Comparison of ENCODE assay signal across 8 cellular contexts in the genomic region with DNA sequence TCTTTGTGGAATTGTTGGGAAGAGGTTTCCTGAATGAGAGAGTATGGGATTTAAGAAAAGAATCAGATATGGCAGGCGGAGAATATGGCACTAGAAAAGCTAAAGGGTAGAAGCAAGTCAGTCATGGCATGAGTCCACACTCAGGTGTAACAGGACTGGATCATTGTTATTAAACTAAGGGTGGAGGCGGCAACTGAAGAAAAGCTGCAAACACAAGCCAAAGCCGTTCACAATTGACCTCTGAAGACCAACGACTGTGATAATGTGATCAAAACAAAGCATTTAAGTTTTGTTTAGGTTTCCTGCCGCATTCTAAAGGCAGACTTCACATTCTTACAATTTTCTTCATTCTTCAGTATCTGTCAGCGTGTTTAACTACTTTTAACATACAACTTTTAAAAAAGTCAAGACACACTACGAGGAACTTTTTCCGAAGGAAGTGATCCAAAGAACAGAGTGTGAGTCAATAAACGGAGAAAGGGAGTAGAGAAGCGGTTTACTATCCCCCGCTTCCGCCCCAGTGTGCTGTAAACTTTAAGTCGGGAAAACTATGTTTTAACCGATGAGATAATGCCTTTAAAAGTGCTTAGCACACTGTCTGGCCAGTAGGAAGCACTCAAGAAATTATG. TPM values are rescaled to one million over a fixed set of nuclear protein-coding genes. Genes with fewer than 3 reads are reported as not detected.
DNase-seq lines count a peak whose midpoint lies in the region; ATAC-seq, FAIRE-seq and TF ChIP-seq lines count a peak whose summit lies in the region.

No MANE protein-coding gene starts in this region.

- no peak for TF ChIP-seq RAD21 in HepG2 (CRISPR knock-in tag; IDR thresholded peaks at IDR 0.05)

- H3K27me3 ChIP-seq in HepG2 (ENCODE audit: control insufficient read depth in 1 of 2, insufficient read depth in 2 of 2, low read length in 2 of 2) (no peaks in the 10 kb centered on the region; a peak in 1 of 5 replicates), stomach (no peaks in the 10 kb centered on the region)

- BruUV-seq in HepG2 (replicated peaks; lab: Mats Ljungman, UMichigan), result no TSS peak

- FAIRE-seq in HepG2 (lab: Jason Lieb, UNC), result no peak

- H3K4me1 Mint-ChIP-seq in HFFc6 (ENCODE audit: low read depth) (peaks cover 76% of the 10 kb centered on the region), chondrocyte (ENCODE audit: low read depth) (peaks cover 57% of the 10 kb centered on the region)

- no peak for TF ChIP-seq POLR2A in HepG2 (IDR thresholded peaks at IDR 0.05; ENCODE audit: insufficient read depth in 1 of 2, low read depth in 2 of 2, low read length in 2 of 2)
- TF ChIP-seq POLR2A in stomach (IDR thresholded peaks at IDR 0.05), result no peak

- H3K27me3 Mint-ChIP-seq in HFFc6 (ENCODE audit: insufficient read depth) (peaks cover 4% of the 10 kb centered on the region; the same call in 1 of the 2 replicates), chondrocyte (ENCODE audit: low read depth) (no peaks in the 10 kb centered on the region)

- intact Hi-C loops in HepG2 (cut with micrococcal nuclease; ENCODE audit: unreplicated experiment) (loop anchor here (10.0 kb wide), 2 partner anchors 306 to 444 kb away; a partner anchor contains a TSS), stomach (cut with DNase I; ENCODE audit: low total_unique reads) (no loop called here)

- CTCF ChIA-PET in RWPE1 (lab: Yijun Ruan, JAX), result no interaction called here
- CTCF ChIA-PET in HepG2 (lab: Yijun Ruan, JAX; ENCODE audit: low intra/inter-chr PET ratio, low total read pairs), result no interaction called here

- H3K4me3 Mint-ChIP-seq in HFFc6 (peak overlapping the region; percentile 86), chondrocyte (ENCODE audit: unreplicated experiment) (peak overlapping the region; percentile 95)

- H3K4me1 ChIP-seq in HepG2 (ENCODE audit: insufficient read depth, low read length) (peaks cover 49% of the 10 kb centered on the region), stomach (peaks cover 22 to 47% (median 41%) of the 10 kb centered on the region in 4 donors)

- POLR2A ChIA-PET in RWPE1 (lab: Yijun Ruan, JAX; ENCODE audit: low non-redundant PET), result interaction anchor here (0.6 kb wide), 1 partner anchor 147 kb away, joined by 4 read pairs; no protein-coding TSS in a partner anchor
- POLR2A ChIA-PET in HepG2 (lab: Yijun Ruan, JAX), result interaction anchor here (1.0 kb wide), 2 partner anchors 12 to 46 kb away, joined by 3 to 4 read pairs; no protein-coding TSS in a partner anchor

- WGBS in HepG2 (ENCODE audit: low lambda C conversion rate), result 8% methylated on average over 14 of the region's 14 CpGs
- 3 to 7% (median 5%) methylated on average over 14 of the region's 14 CpGs for WGBS in stomach, 5 donors

- H3K36me3 ChIP-seq in HepG2 (replicated peaks in 1 of 2; ENCODE audit: control insufficient read depth in 1 of 2, insufficient read depth in 2 of 2, low read length in 2 of 2) (no peaks in the 10 kb centered on the region), stomach (no peaks in the 10 kb centered on the region)

- no peak for TF ChIP-seq CTCF in HFFc6 (IDR thresholded peaks at IDR 0.05)
- TF ChIP-seq CTCF in RWPE1 (conservative IDR thresholded peaks at IDR 0.05; ENCODE audit: low read depth), result no peak
- no peak for TF ChIP-seq CTCF in chondrocyte (IDR thresholded peaks at IDR 0.05)
- no peak for TF ChIP-seq CTCF in HepG2 (CRISPR knock-in tag; IDR thresholded peaks at IDR 0.05)
- no peak for TF ChIP-seq CTCF in stomach (IDR thresholded peaks at IDR 0.05)

- H3K36me3 Mint-ChIP-seq in HFFc6 (ENCODE audit: low read depth) (peaks cover 9% of the 10 kb centered on the region), chondrocyte (ENCODE audit: low read depth) (no peaks in the 10 kb centered on the region)

- H3K79me2 ChIP-seq in HepG2 (ENCODE audit: insufficient read depth, low read length), result peaks cover 34% of the 10 kb centered on the region

- TF ChIP-seq EP300 in HepG2 (IDR thresholded peaks at IDR 0.05; ENCODE audit: low read depth in 2 of 2, low read length in 2 of 2) (no peak), HepG2 (CRISPR knock-in tag; IDR thresholded peaks at IDR 0.05; ENCODE audit: borderline replicate concordance) (no peak), stomach (IDR thresholded peaks at IDR 0.05) (no peak)

- H2AFZ ChIP-seq in HepG2 (ENCODE audit: low read length), result peak overlapping the region; percentile 71

- in situ Hi-C loops in HepG2 (cut with HindIII; ENCODE audit: extremely low pct_ligation_motif_present, low pct_unique_long_range_greater_than_20kb), result no loop called here

- peak overlapping the region; percentile 82 for H3K4me2 ChIP-seq in HepG2 (ENCODE audit: low read depth, low read length)

- peak overlapping the region; percentile 72 for H3K9ac ChIP-seq in HepG2 (ENCODE audit: insufficient read depth, low read depth, low read length)

- H3K4me3 ChIP-seq in HepG2 (replicated peaks in 1 of 3; ENCODE audit: insufficient read depth in 1 of 3, low read depth in 2 of 3, low read length in 3 of 3) (peak overlapping the region; percentile 72 to 98 (median 73)), stomach (peak overlapping the region; percentile 69 to 94 (median 88))

- DNase-seq in EL (peak; percentile 78), HFFc6 (peak; percentile 67), RWPE1 (ENCODE audit: low spot score) (no peak), chondrocyte (ENCODE audit: low spot score) (no peak), HepG2 (ENCODE audit: low spot score) (no peak), stomach (no peak), Ammon's horn (ENCODE audit: low spot score) (no peak), NCI-H446 (lab: John Stamatoyannopoulos, UW) (no peak)

- H3K27ac Mint-ChIP-seq in HFFc6 (peak overlapping the region; percentile 99), chondrocyte (ENCODE audit: unreplicated experiment) (peak overlapping the region; percentile 100)

- no peaks in the 10 kb centered on the region for H3K9me3 ChIP-seq in HepG2 (ENCODE audit: low read length)
- no peaks in the 10 kb centered on the region for H3K9me3 ChIP-seq in stomach

- H3K27ac ChIP-seq in RWPE1, result peak overlapping the region; percentile 90
- peak overlapping the region; percentile 78 for H3K27ac ChIP-seq in HepG2 (ENCODE audit: extremely low read length, insufficient read depth, low read length)
- H3K27ac ChIP-seq in stomach, result peak overlapping the region; percentile 94 to 99 (median 98)

- peaks cover 25% of the 10 kb centered on the region for H4K20me1 ChIP-seq in HepG2 (ENCODE audit: insufficient read depth, low read length)

- ATAC-seq in HepG2, result peak; percentile 8

- H3K9me3 Mint-ChIP-seq in HFFc6 (no peaks in the 10 kb centered on the region), chondrocyte (ENCODE audit: low read depth) (no peaks in the 10 kb centered on the region)

TF ChIP-seq in HepG2, 621 proteins besides CTCF, POLR2A, EP300 and RAD21 (continues in another document):
- no peak for TF ChIP-seq SALL2 (CRISPR knock-in tag; IDR thresholded peaks at IDR 0.05)
- 0 out of 2 replicates have a peak, but pooled peaks have one; percentile 53 for TF ChIP-seq MBD4 (IDR thresholded peaks at IDR 0.05; ENCODE audit: borderline replicate concordance, low read length)
- TF ChIP-seq ZKSCAN5 (CRISPR knock-in tag; IDR thresholded peaks at IDR 0.05), result peak; percentile 78; the same call in 1 of the 2 replicates
- no peak for TF ChIP-seq IRF2 (CRISPR knock-in tag; IDR thresholded peaks at IDR 0.05)
- no peak for TF ChIP-seq CBX5 (CRISPR knock-in tag; IDR thresholded peaks at IDR 0.05; ENCODE audit: borderline replicate concordance)
- TF ChIP-seq, protein P1, sequence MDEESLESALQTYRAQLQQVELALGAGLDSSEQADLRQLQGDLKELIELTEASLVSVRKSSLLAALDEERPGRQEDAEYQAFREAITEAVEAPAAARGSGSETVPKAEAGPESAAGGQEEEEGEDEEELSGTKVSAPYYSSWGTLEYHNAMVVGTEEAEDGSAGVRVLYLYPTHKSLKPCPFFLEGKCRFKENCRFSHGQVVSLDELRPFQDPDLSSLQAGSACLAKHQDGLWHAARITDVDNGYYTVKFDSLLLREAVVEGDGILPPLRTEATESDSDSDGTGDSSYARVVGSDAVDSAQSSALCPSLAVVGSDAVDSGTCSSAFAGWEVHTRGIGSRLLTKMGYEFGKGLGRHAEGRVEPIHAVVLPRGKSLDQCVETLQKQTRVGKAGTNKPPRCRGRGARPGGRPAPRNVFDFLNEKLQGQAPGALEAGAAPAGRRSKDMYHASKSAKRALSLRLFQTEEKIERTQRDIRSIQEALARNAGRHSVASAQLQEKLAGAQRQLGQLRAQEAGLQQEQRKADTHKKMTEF (CRISPR knock-in tag; IDR thresholded peaks at IDR 0.05), result peak; percentile 2; the same call in 1 of the 2 replicates
- TF ChIP-seq SMAD3 (CRISPR knock-in tag; IDR thresholded peaks at IDR 0.05), result peak; percentile 46; the same call in 1 of the 2 replicates

RNA-seq across cellular contexts. Expression of a gene that starts 0.9 kb away (rescaled TPM):
- 100 to 1,000 TPM in 5 of 6 experiments, 10 to 100 TPM in 1; 93.7 to 136 (median 114) TPM for total RNA-seq in HFFc6 (2021; fragmentation: NEBNext Ultra II Directional; extraction: Animal tissue kit (Norgen Biotek cat#: 25700))
- total RNA-seq in chondrocyte, result 80.4 to 84.4 TPM (median 84.2 TPM) in 3 replicates
- 20.0 and 20.7 TPM in 2 replicates for total RNA-seq in HepG2 (2016; rRNA removed; fragmentation: Illumina TruSeq; extraction: Trizol)
- 13.9 and 17.5 TPM in 2 replicates for total RNA-seq in HepG2 (2016; cell fraction: cytosol; rRNA removed; fragmentation: Illumina TruSeq; extraction: Trizol; ENCODE audit: low read depth)
- 16.3 and 22.8 TPM in 2 replicates for total RNA-seq in HepG2 (2016; cell fraction: insoluble cytoplasmic fraction; rRNA removed; fragmentation: Illumina TruSeq; extraction: Trizol)
- 18.8 and 20.0 TPM in 2 replicates for total RNA-seq in HepG2 (2016; cell fraction: membrane; rRNA removed; fragmentation: Illumina TruSeq; extraction: Trizol)
- total RNA-seq in HepG2 (2016; cell fraction: nucleus; rRNA removed; fragmentation: Illumina TruSeq; extraction: Trizol), result 12.7 and 22.6 TPM in 2 replicates
- 20.4 and 22.5 TPM in 2 replicates for polyA plus RNA-seq in HepG2 (2011; rRNA removed)
- polyA plus RNA-seq in HepG2 (2011; cell fraction: cytosol; rRNA removed), result 10.4 and 17.0 TPM in 2 replicates
- polyA plus RNA-seq in HepG2 (2011; cell fraction: nucleus; rRNA removed), result 8.0 and 8.2 TPM in 2 replicates
- polyA plus RNA-seq in HepG2 (2012), result 26.5 and 27.1 TPM in 2 replicates
- 5.5 and 5.7 TPM in 2 replicates for polyA plus RNA-seq in HepG2 (2016; cell fraction: cytosol; fragmentation: Illumina TruSeq; extraction: Trizol; ENCODE audit: low read depth)
- polyA plus RNA-seq in HepG2 (2016; cell fraction: insoluble cytoplasmic fraction; fragmentation: Illumina TruSeq; extraction: Trizol; ENCODE audit: low read depth), result 23.2 and 28.6 TPM in 2 replicates
- polyA plus RNA-seq in HepG2 (2016; cell fraction: membrane; fragmentation: Illumina TruSeq; extraction: Trizol; ENCODE audit: low read depth), result 16.2 and 17.9 TPM in 2 replicates
- polyA plus RNA-seq in HepG2 (2016; cell fraction: nucleus; fragmentation: Illumina TruSeq; extraction: Trizol; ENCODE audit: insufficient read depth, low read depth), result 22.1 and 22.2 TPM in 2 replicates
- polyA minus RNA-seq in HepG2 (2011; rRNA and poly(A)+ RNA removed; ENCODE audit: low replicate concordance), result 15.3 and 16.0 TPM in 2 replicates
- 8.3 and 11.8 TPM in 2 replicates for polyA minus RNA-seq in HepG2 (2011; cell fraction: cytosol; rRNA and poly(A)+ RNA removed)
- polyA minus RNA-seq in HepG2 (2011; cell fraction: nucleus; rRNA and poly(A)+ RNA removed), result 29.0 and 30.6 TPM in 2 replicates
- 100 to 1,000 TPM in 1 of 5 donors, 10 to 100 TPM in 4; 27.7 to 274 (median 40.9) TPM for total RNA-seq in stomach
- polyA plus RNA-seq in stomach, result 10 to 100 TPM; 16.7 to 34.8 (median 19.7) TPM

Comparison
In these comparisons a context has a peak if more than half of its experiments do, and no peak if none do; other contexts are left out.
1. DNase-seq: peak in EL (single experiment) and HFFc6 (single experiment); none in RWPE1 (single experiment), chondrocyte (single experiment), HepG2 (single experiment), stomach (single experiment), Ammon's horn (single experiment) and NCI-H446 (0 of 2).
2. Peak in every context shown above with its lines, with median percentiles within 50 percentile points of each other: H3K27ac ChIP-seq.